In genomic region chr11:18844753-18845367, GRCh38 we compare ENCODE assay signal across 9 cellular contexts. TPM values are rescaled to one million over a fixed set of nuclear protein-coding genes. Genes with fewer than 3 reads are reported as not detected.
DNase-seq lines count a peak whose midpoint lies in the region; TF ChIP-seq lines count a peak whose summit lies in the region.
"Had no signal": no experiment of that assay in that cellular context is flagged by ENCODE, and none has a peak within 500 bp of the region (broad histone marks: within the 10 kb centered on the region; RNA-seq: fewer than 3 reads in every experiment).

No MANE protein-coding gene starts in this region.

- H3K23ac ChIP-seq in H9 (ENCODE audit: insufficient read length, low read depth, low read length), result no peak overlapping the region

- no peak overlapping the region for H3K27ac ChIP-seq in H9 (ENCODE audit: insufficient read length, low read depth, low read length)

- H2BK15ac ChIP-seq in H9 (ENCODE audit: low read depth, low read length), result no peak overlapping the region

- peaks cover 14% of the 10 kb centered on the region for H3K27me3 Mint-ChIP-seq in H9 (ENCODE audit: low read depth)

- H2AFZ ChIP-seq in H9 (ENCODE audit: low read length), result peak overlapping the region; percentile 8

- H3K23me2 ChIP-seq in H9 (ENCODE audit: insufficient read length, low read depth, low read length, poor library complexity, severe bottlenecking), result no peaks in the 10 kb centered on the region

- no peak overlapping the region for H4K91ac ChIP-seq in H9 (ENCODE audit: insufficient read length, low read depth, low read length)

- peaks cover 3 to 4% of the 10 kb centered on the region in 2 experiments; a peak in 3 of 5 replicates for H3K9me3 Mint-ChIP-seq in H9

- H3K27ac Mint-ChIP-seq in H9, result no peak overlapping the region; a peak in 1 of 7 replicates
- H3K27ac Mint-ChIP-seq: natural killer cell treated with Interleukin-12 subunit alpha and Interleukin-12 subunit beta and Interleukin-15 and Interleukin-18, amount 100 ng/mL, for 72 hours had no signal

- no CpG with 5 or more reads among the region's 1 CpG for WGBS in H9 (ENCODE audit: extremely low coverage, insufficient read length, low lambda C conversion rate)

- H3K79me2 ChIP-seq in H9 (ENCODE audit: insufficient read depth, low read length), result no peaks in the 10 kb centered on the region

- no peak overlapping the region for H4K5ac ChIP-seq in H9 (ENCODE audit: insufficient read length, low read depth, low read length)

- H3K56ac ChIP-seq in H9 (ENCODE audit: insufficient read length, low read depth, low read length), result no peak overlapping the region

- H2BK120ac ChIP-seq in H9 (ENCODE audit: low read depth, low read length, poor library complexity, severe bottlenecking), result no peak overlapping the region

- H3K18ac ChIP-seq in H9 (ENCODE audit: insufficient read length, low read depth, low read length), result no peak overlapping the region

- H4K8ac ChIP-seq in H9 (replicated peaks; ENCODE audit: insufficient read length, low read depth, low read length), result no peak overlapping the region

- H3K4ac ChIP-seq in H9 (ENCODE audit: low read depth, low read length), result no peak overlapping the region

- no peak overlapping the region for H3T11ph ChIP-seq in H9 (ENCODE audit: low read length)

- H3K4me1 ChIP-seq in H9 (ENCODE audit: insufficient read depth, low read length), result no peaks in the 10 kb centered on the region

- H3K36me3 Mint-ChIP-seq in H9 (ENCODE audit: insufficient read depth in 1 of 3, low read depth in 3 of 3), result no peaks in the 10 kb centered on the region

- H3K14ac ChIP-seq in H9 (ENCODE audit: insufficient read depth, low read length), result no peak overlapping the region

- no peak overlapping the region for H3K9ac ChIP-seq in H9 (ENCODE audit: extremely low read depth, insufficient read length, low read length)

- H3K4me2 ChIP-seq in H9 (ENCODE audit: insufficient read depth, insufficient read length, low read length), result no peak overlapping the region

- no peaks in the 10 kb centered on the region for H3K27me3 ChIP-seq in H9 (ENCODE audit: insufficient read depth, low read length)

- no peak overlapping the region for H2BK20ac ChIP-seq in H9 (ENCODE audit: low read depth, low read length, poor library complexity, severe bottlenecking)

- no peaks in the 10 kb centered on the region for H3K79me1 ChIP-seq in H9 (ENCODE audit: insufficient read depth, low read depth, low read length, poor library complexity, severe bottlenecking)

- H2BK12ac ChIP-seq in H9 (ENCODE audit: insufficient read length, low read depth, low read length), result no peak overlapping the region

- TF ChIP-seq CTCF in H9 (conservative IDR thresholded peaks at IDR 0.05), result peak; percentile 79

- H3K9me3 ChIP-seq in H9 (ENCODE audit: control insufficient read depth, low read depth, low read length), result no peaks in the 10 kb centered on the region

- H3K4me1 Mint-ChIP-seq in H9, result peaks cover 6 to 8% of the 10 kb centered on the region in 2 experiments

- peak; percentile 46 for DNase-seq in D341Med (ENCODE audit: low spot score)
- peak; percentile 50 for DNase-seq in H9
- DNase-seq in NCI-H69 (lab: John Stamatoyannopoulos, UW), result peak; percentile 27
- DNase-seq in dermis microvascular lymphatic vessel endothelial cell (ENCODE audit: low read depth in 2 of 2), result peak; percentile 17 to 50
- DNase-seq in pons (ENCODE audit: low spot score), result peak; percentile 5
- no peak for DNase-seq in stimulated activated CD8-positive, alpha-beta memory T cell treated with anti-CD3 and anti-CD28 coated beads, Interleukin-4, amount 100 ng/mL, for 48 hours
- no peak for DNase-seq in activated effector memory CD4-positive, alpha-beta T cell treated with Interleukin-2 at 50 U/mL for 16 hours
- no peak for DNase-seq in NCI-H1436 treated with DMSO at 0.1 percent for 48 hours (lab: John Stamatoyannopoulos, UW)

- H4K20me1 ChIP-seq in H9 (ENCODE audit: control insufficient read depth, insufficient read depth, insufficient read length), result no peaks in the 10 kb centered on the region

- no peak overlapping the region for H2BK5ac ChIP-seq in H9 (ENCODE audit: insufficient read length, low read length)

- no peak overlapping the region for H2AK5ac ChIP-seq in H9 (ENCODE audit: insufficient read length, low read length)

- H3K4me3 Mint-ChIP-seq in H9, result no peak overlapping the region
- H3K4me3 Mint-ChIP-seq: natural killer cell treated with Interleukin-12 subunit alpha and Interleukin-12 subunit beta and Interleukin-15 and Interleukin-18, amount 100 ng/mL, for 72 hours had no signal

RNA-seq across cellular contexts. Expression of gene PTPN5, which starts 53.3 kb away (rescaled TPM):
- total RNA-seq in H9 (2021), result 1.4 and 1.9 TPM in 2 replicates
- total RNA-seq in dermis microvascular lymphatic vessel endothelial cell, result not detected in 2 replicates
- total RNA-seq: natural killer cell treated with Interleukin-12 subunit alpha and Interleukin-12 subunit beta and Interleukin-15 and Interleukin-18, amount 100 ng/mL, for 72 hours had no signal

Comparison
In these comparisons a context has a peak if more than half of its experiments do, and no peak if none do; other contexts are left out.
1. DNase-seq: peak in D341Med (single experiment), H9 (single experiment), NCI-H69 (single experiment), dermis microvascular lymphatic vessel endothelial cell (2 of 2) and pons (single experiment); none in stimulated activated CD8-positive, alpha-beta memory T cell treated with anti-CD3 and anti-CD28 coated beads, Interleukin-4, amount 100 ng/mL, for 48 hours (single experiment), activated effector memory CD4-positive, alpha-beta T cell treated with Interleukin-2 at 50 U/mL for 16 hours (single experiment) and NCI-H1436 treated with DMSO at 0.1 percent for 48 hours (single experiment).